In the genomic region with DNA sequence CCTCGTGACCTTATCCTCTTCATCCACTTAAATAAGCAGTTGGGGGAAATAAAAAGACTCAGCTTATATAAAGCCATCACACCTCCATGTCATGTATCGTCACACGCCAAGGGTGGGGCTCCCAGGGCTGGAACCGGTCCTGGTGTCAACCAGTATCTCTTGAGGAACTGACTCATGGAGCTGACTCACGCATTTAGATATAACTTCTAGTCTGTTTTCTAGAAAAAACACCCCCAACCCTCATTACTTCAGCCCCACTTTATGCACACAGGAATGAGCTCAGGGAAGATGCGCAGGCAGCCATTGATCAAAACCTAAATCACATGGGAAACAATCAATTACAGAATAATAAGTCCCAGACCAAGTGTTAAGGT, we compare ENCODE assay signal across 8 cellular contexts. TPM values are rescaled to one million over a fixed set of nuclear protein-coding genes. Genes with fewer than 3 reads are reported as not detected.
DNase-seq lines count a peak whose midpoint lies in the region; ATAC-seq lines count a peak whose summit lies in the region.
"Had no signal": no experiment of that assay in that cellular context is flagged by ENCODE, and none has a peak within 500 bp of the region (broad histone marks: within the 10 kb centered on the region; RNA-seq: fewer than 3 reads in every experiment).

No MANE protein-coding gene starts in this region.

- intact Hi-C loops in left ventricle myocardium superior (cut with micrococcal nuclease), result no loop called here

- DNase-seq in LoVo (ENCODE audit: low spot score) (peak; percentile 82), left ventricle myocardium superior (no peak)
- DNase-seq in activated CD8-positive, alpha-beta memory T cell treated with anti-CD3 and anti-CD28 coated beads, Interleukin-2, amount 50 U/mL, for 4 hours, result peak; percentile 46
- peak; percentile 22 for DNase-seq in stimulated activated CD8-positive, alpha-beta memory T cell treated with anti-CD3 and anti-CD28 coated beads, Interleukin-12 subunit alpha, Interleukin-12 subunit beta, amount 100 ng/mL, for 24 hours (ENCODE audit: extremely low read depth)

- ATAC-seq in left ventricle myocardium superior (peak; percentile 11), GM19324 (IDR thresholded peaks at IDR 0.05; ENCODE audit: low FRiP score, unreplicated experiment) (no peak), HG03565 (IDR thresholded peaks at IDR 0.05; ENCODE audit: unreplicated experiment) (no peak), GM18907 (IDR thresholded peaks at IDR 0.05; ENCODE audit: unreplicated experiment) (no peak)

RNA-seq across cellular contexts. Expression of gene IL22RA1, which starts 6.9 kb away (rescaled TPM):
- 0.22 TPM for total RNA-seq in left ventricle myocardium superior
- total RNA-seq: mononuclear cell had no signal

RNA-seq across cellular contexts. Expression of gene IFNLR1, which starts 37.2 kb away (rescaled TPM):
- 3.7 TPM for total RNA-seq in left ventricle myocardium superior

RNA-seq across cellular contexts. Expression of gene MYOM3, which starts 37.9 kb away (rescaled TPM):
- total RNA-seq in left ventricle myocardium superior, result 409 TPM
- total RNA-seq: mononuclear cell had no signal
